8 cellular contexts compared by ENCODE assay signal in the genomic region with DNA sequence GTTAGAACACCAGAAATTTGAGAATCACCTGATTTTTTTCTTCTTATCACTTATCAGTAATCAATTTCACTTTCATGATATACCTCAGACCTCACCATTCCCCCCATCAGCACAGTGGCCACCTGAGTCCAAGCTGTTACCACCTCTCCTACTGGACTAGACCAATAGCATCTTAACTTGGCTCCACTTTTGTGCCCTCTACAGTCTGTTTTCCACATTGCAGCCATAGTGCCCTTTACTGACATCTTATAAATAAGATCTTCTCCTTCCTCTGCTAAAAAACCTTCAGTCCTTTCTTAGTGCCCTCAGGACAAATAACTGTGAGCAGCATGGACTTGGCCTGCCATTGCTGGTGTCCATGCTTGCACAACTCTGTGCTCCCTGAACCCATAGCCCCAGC.
DNase-seq lines count a peak whose midpoint lies in the region; ATAC-seq, FAIRE-seq and TF ChIP-seq lines count a peak whose summit lies in the region.

No MANE protein-coding gene starts in this region.

- no peak overlapping the region for H3K4me2 ChIP-seq in SK-N-SH

- no peaks in the 10 kb centered on the region for H3F3A ChIP-seq in SK-N-SH (replicated peaks; ENCODE audit: insufficient read depth)

- H3K4me3 ChIP-seq in SK-N-SH (ENCODE audit: low read depth in 2 of 2, low read length in 1 of 2) = no peak overlapping the region; a peak in 1 of 4 replicates

- H3K27me3 ChIP-seq in SK-N-SH (ENCODE audit: insufficient read depth) = no peaks in the 10 kb centered on the region; the same call in 1 of the 2 replicates

- peak; percentile 68 for TF ChIP-seq CTCF in SK-N-SH (IDR thresholded peaks at IDR 0.05)

- H3K9me2 ChIP-seq in SK-N-SH = no peaks in the 10 kb centered on the region

- ATAC-seq in GM21360 (IDR thresholded peaks at IDR 0.05; ENCODE audit: unreplicated experiment) (peak; percentile 90), HG03439 (IDR thresholded peaks at IDR 0.05; ENCODE audit: unreplicated experiment) (peak; percentile 79)

- no peak for FAIRE-seq in frontal cortex (lab: Jason Lieb, UNC)

- no peak overlapping the region for H2AFZ ChIP-seq in SK-N-SH (ENCODE audit: low read depth)

- peaks cover 0 to 2% of the 10 kb centered on the region in 2 experiments; a peak in 2 of 4 replicates for H3K4me1 ChIP-seq in SK-N-SH (ENCODE audit: control insufficient read depth in 1 of 2, insufficient read depth in 2 of 2, low read depth in 1 of 2, low read length in 1 of 2)

- peak; percentile 1 for DNase-seq in NOMO-1 treated with DMSO at 0.1 percent for 48 hours (lab: John Stamatoyannopoulos, UW; ENCODE audit: unreplicated experiment)
- no peak for DNase-seq in NOMO-1 (lab: John Stamatoyannopoulos, UW; ENCODE audit: unreplicated experiment in 2 of 2)
- DNase-seq in SK-N-SH = peak; percentile 17
- DNase-seq in globus pallidus (ENCODE audit: low spot score) = peak; percentile 25
- no peak for DNase-seq in frontal cortex (ENCODE audit: low spot score in 2 of 2)
- no peak for DNase-seq in DMS79 treated with DMSO at 0.1 percent for 48 hours (lab: John Stamatoyannopoulos, UW)

- H3K79me2 ChIP-seq in SK-N-SH (ENCODE audit: insufficient read depth) = no peaks in the 10 kb centered on the region

- no peak overlapping the region for H3K9ac ChIP-seq in SK-N-SH

- H4K20me1 ChIP-seq in SK-N-SH (ENCODE audit: insufficient read depth) = no peaks in the 10 kb centered on the region

- peak; percentile 63 for TF ChIP-seq RAD21 in SK-N-SH (IDR thresholded peaks at IDR 0.05; ENCODE audit: low read length)

- CTCF ChIA-PET in SK-N-SH (lab: Yijun Ruan, JAX) = interaction anchor here (0.6 to 3.8 kb wide), 16 partner anchors 12 to 957 kb away, joined by 3 to 54 read pairs (median 4); no protein-coding TSS in a partner anchor

- H3K27ac ChIP-seq in SK-N-SH (ENCODE audit: low read depth in 2 of 2, low read length in 1 of 2) = no peak overlapping the region

- TF ChIP-seq EP300 in SK-N-SH (IDR thresholded peaks at IDR 0.05; ENCODE audit: borderline replicate concordance in 1 of 2, low read depth in 1 of 2, low read length in 1 of 2) = no peak

- H3K36me3 ChIP-seq in SK-N-SH (replicated peaks in 1 of 2; ENCODE audit: control insufficient read depth in 1 of 2, insufficient read depth in 2 of 2, low read length in 1 of 2) = no peaks in the 10 kb centered on the region

- POLR2A ChIA-PET in SK-N-SH (lab: Yijun Ruan, JAX) = no interaction called here

- H3K9me3 ChIP-seq in SK-N-SH = no peaks in the 10 kb centered on the region

TF ChIP-seq in SK-N-SH, 30 proteins besides CTCF, POLR2A, EP300 and RAD21:
- TF ChIP-seq GATA2 (CRISPR knock-in tag; IDR thresholded peaks at IDR 0.05) = no peak
- no peak for TF ChIP-seq FOSL2 (IDR thresholded peaks at IDR 0.05; ENCODE audit: borderline replicate concordance, low read depth)
- peak; percentile 73 for TF ChIP-seq SMC3 (IDR thresholded peaks at IDR 0.05; ENCODE audit: low read depth, low read length)
- TF ChIP-seq, protein P1, sequence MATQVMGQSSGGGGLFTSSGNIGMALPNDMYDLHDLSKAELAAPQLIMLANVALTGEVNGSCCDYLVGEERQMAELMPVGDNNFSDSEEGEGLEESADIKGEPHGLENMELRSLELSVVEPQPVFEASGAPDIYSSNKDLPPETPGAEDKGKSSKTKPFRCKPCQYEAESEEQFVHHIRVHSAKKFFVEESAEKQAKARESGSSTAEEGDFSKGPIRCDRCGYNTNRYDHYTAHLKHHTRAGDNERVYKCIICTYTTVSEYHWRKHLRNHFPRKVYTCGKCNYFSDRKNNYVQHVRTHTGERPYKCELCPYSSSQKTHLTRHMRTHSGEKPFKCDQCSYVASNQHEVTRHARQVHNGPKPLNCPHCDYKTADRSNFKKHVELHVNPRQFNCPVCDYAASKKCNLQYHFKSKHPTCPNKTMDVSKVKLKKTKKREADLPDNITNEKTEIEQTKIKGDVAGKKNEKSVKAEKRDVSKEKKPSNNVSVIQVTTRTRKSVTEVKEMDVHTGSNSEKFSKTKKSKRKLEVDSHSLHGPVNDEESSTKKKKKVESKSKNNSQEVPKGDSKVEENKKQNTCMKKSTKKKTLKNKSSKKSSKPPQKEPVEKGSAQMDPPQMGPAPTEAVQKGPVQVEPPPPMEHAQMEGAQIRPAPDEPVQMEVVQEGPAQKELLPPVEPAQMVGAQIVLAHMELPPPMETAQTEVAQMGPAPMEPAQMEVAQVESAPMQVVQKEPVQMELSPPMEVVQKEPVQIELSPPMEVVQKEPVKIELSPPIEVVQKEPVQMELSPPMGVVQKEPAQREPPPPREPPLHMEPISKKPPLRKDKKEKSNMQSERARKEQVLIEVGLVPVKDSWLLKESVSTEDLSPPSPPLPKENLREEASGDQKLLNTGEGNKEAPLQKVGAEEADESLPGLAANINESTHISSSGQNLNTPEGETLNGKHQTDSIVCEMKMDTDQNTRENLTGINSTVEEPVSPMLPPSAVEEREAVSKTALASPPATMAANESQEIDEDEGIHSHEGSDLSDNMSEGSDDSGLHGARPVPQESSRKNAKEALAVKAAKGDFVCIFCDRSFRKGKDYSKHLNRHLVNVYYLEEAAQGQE (IDR thresholded peaks at IDR 0.05; ENCODE audit: low read depth, low read length) = no peak

Comparison
In these comparisons a context has a peak if more than half of its experiments do, and no peak if none do; other contexts are left out.
1. DNase-seq: peak in NOMO-1 treated with DMSO at 0.1 percent for 48 hours (single experiment), SK-N-SH (single experiment) and globus pallidus (single experiment); none in NOMO-1 (0 of 2), frontal cortex (0 of 2) and DMS79 treated with DMSO at 0.1 percent for 48 hours (single experiment).